In genomic region chr5:14143843-14144585, GRCh38 we compare ENCODE assay signal across 1 cellular context.
TF ChIP-seq lines count a peak whose summit lies in the region.

No MANE protein-coding gene starts in this region.

TF ChIP-seq in SK-N-SH, 30 proteins besides CTCF, POLR2A, EP300 and RAD21 (continued from another document):
- no peak for TF ChIP-seq MAX (IDR thresholded peaks at IDR 0.05; ENCODE audit: low read depth)
- TF ChIP-seq RXRA (IDR thresholded peaks at IDR 0.05; ENCODE audit: borderline replicate concordance, low read depth), result no peak
- TF ChIP-seq IRF3 (IDR thresholded peaks at IDR 0.05; ENCODE audit: low read depth, low read length), result no peak
- TF ChIP-seq FOXJ3 (CRISPR knock-in tag; IDR thresholded peaks at IDR 0.05), result no peak
- TF ChIP-seq USF1 (IDR thresholded peaks at IDR 0.05; ENCODE audit: borderline replicate concordance, low read depth), result no peak
